ENCODE assay signal across 1 cellular context in genomic region chr10:121553861-121554264, GRCh38.
TF ChIP-seq lines count a peak whose summit lies in the region.

No MANE protein-coding gene starts in this region.

TF ChIP-seq in HEK293, 187 proteins besides CTCF, POLR2A, EP300 and RAD21 (continued from another document):
- TF ChIP-seq MEIS1 (CRISPR knock-in tag; IDR thresholded peaks at IDR 0.05; ENCODE audit: borderline replicate concordance) (no peak), ZNF416 (tag by site-specific recombination; IDR thresholded peaks at IDR 0.05) (no peak), HIC1 (tag by site-specific recombination; IDR thresholded peaks at IDR 0.05) (peak; percentile 67; the same call in 1 of the 2 replicates), ZXDB (tag by site-specific recombination; IDR thresholded peaks at IDR 0.05) (peak; percentile 27; the same call in 1 of the 2 replicates), ZBTB49 (tag by site-specific recombination; IDR thresholded peaks at IDR 0.05; ENCODE audit: low read depth) (no peak), ZNF423 (tag by site-specific recombination; IDR thresholded peaks at IDR 0.05) (peak; percentile 8; the same call in 1 of the 2 replicates), ZNF184 (tag by site-specific recombination; IDR thresholded peaks at IDR 0.05) (0 out of 2 replicates have a peak, but pooled peaks have one; percentile 50), ZNF629 (tag by site-specific recombination; IDR thresholded peaks at IDR 0.05) (peak; percentile 38; the same call in 1 of the 2 replicates), ZNF10 (tag by site-specific recombination; IDR thresholded peaks at IDR 0.05) (0 out of 2 replicates have a peak, but pooled peaks have one; percentile 33), ZNF580 (tag by site-specific recombination; IDR thresholded peaks at IDR 0.05) (no peak), TSHZ1 (tag by site-specific recombination; IDR thresholded peaks at IDR 0.05; ENCODE audit: borderline replicate concordance) (0 out of 2 replicates have a peak, but pooled peaks have one; percentile 43), ZNF366 (tag by site-specific recombination; conservative IDR thresholded peaks at IDR 0.05) (peak; percentile 48; the same call in 1 of the 2 replicates), ZBTB44 (tag by site-specific recombination; IDR thresholded peaks at IDR 0.05) (peak; percentile 50; the same call in 1 of the 2 replicates), WT1 (tag by site-specific recombination; IDR thresholded peaks at IDR 0.05) (peak; percentile 44; the same call in 1 of the 2 replicates), ZNF544 (tag by site-specific recombination; IDR thresholded peaks at IDR 0.05) (no peak), ZNF585B (tag by site-specific recombination; IDR thresholded peaks at IDR 0.05) (peak; percentile 62), ZIC2 (tag by site-specific recombination; IDR thresholded peaks at IDR 0.05) (no peak), ZFP37 (tag by site-specific recombination; IDR thresholded peaks at IDR 0.05) (no peak), ZNF677 (tag by site-specific recombination; IDR thresholded peaks at IDR 0.05) (no peak), ZNF610 (tag by site-specific recombination; IDR thresholded peaks at IDR 0.05; ENCODE audit: borderline replicate concordance) (no peak), ZNF404 (tag by site-specific recombination; IDR thresholded peaks at IDR 0.05) (no peak)
- TF ChIP-seq, protein P1, sequence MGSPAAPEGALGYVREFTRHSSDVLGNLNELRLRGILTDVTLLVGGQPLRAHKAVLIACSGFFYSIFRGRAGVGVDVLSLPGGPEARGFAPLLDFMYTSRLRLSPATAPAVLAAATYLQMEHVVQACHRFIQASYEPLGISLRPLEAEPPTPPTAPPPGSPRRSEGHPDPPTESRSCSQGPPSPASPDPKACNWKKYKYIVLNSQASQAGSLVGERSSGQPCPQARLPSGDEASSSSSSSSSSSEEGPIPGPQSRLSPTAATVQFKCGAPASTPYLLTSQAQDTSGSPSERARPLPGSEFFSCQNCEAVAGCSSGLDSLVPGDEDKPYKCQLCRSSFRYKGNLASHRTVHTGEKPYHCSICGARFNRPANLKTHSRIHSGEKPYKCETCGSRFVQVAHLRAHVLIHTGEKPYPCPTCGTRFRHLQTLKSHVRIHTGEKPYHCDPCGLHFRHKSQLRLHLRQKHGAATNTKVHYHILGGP (tag by site-specific recombination; IDR thresholded peaks at IDR 0.05), result no peak
- TF ChIP-seq, protein P2, sequence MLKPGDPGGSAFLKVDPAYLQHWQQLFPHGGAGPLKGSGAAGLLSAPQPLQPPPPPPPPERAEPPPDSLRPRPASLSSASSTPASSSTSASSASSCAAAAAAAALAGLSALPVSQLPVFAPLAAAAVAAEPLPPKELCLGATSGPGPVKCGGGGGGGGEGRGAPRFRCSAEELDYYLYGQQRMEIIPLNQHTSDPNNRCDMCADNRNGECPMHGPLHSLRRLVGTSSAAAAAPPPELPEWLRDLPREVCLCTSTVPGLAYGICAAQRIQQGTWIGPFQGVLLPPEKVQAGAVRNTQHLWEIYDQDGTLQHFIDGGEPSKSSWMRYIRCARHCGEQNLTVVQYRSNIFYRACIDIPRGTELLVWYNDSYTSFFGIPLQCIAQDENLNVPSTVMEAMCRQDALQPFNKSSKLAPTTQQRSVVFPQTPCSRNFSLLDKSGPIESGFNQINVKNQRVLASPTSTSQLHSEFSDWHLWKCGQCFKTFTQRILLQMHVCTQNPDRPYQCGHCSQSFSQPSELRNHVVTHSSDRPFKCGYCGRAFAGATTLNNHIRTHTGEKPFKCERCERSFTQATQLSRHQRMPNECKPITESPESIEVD (tag by site-specific recombination; IDR thresholded peaks at IDR 0.05), result 0 out of 2 replicates have a peak, but pooled peaks have one; percentile 2
